ENCODE assay signal across 8 cellular contexts in the genomic region with DNA sequence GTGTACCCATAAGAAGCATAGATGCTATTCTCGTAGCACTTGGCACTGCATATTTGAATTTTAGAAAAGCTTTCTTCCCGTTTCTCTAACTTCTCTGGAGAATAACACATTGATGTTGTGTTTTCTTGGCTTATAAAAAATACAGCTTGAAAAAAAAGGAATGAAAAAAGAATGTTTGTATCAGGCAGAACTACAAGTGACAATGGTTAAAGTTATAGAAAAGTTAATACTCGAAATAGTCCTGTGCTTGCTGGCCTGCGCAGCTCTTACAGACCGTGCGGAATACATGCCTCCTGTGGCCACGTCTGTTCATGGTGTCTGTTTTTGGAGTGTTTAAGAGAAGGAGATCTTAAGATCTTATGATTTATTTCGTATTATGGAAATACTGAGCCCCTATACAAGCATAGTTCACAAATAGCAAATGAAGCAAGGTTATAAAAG. TPM values are rescaled to one million over a fixed set of nuclear protein-coding genes. Genes with fewer than 3 reads are reported as not detected.
DNase-seq lines count a peak whose midpoint lies in the region; ATAC-seq and TF ChIP-seq lines count a peak whose summit lies in the region.

No MANE protein-coding gene starts in this region.

- H3K9ac ChIP-seq in skeletal muscle satellite cell (ENCODE audit: low read depth, low read length): peak overlapping the region; percentile 77

- H3K4me1 Mint-ChIP-seq in activated B cell treated with CpG ODN at 0.5 μM for 24 hours: peaks cover 9% of the 10 kb centered on the region

- H3K27ac Mint-ChIP-seq in activated B cell treated with CpG ODN at 0.5 μM for 24 hours: no peak overlapping the region

- H3K27ac ChIP-seq in left ventricle myocardium inferior (replicated peaks): peak overlapping the region; percentile 93

- H3K27me3 Mint-ChIP-seq in activated B cell treated with CpG ODN at 0.5 μM for 24 hours: peaks cover 3% of the 10 kb centered on the region

- no peaks in the 10 kb centered on the region for H3K9me3 Mint-ChIP-seq in activated B cell treated with CpG ODN at 0.5 μM for 24 hours

- peaks cover 4% of the 10 kb centered on the region for H3K36me3 Mint-ChIP-seq in activated B cell treated with CpG ODN at 0.5 μM for 24 hours (ENCODE audit: low read depth)

- DNase-seq in activated B cell treated with CpG ODN at 0.5 μM for 24 hours (no peak), left ventricle myocardium inferior (no peak), left lobe of liver (ENCODE audit: low spot score) (no peak), NCI-H446 treated with DMSO at 0.1 percent for 48 hours (lab: John Stamatoyannopoulos, UW) (no peak)
- DNase-seq in stimulated activated CD4-positive, alpha-beta T cell treated with anti-CD3 and anti-CD28 coated beads, Interleukin-2, amount 100 ng/mL, for 48 hours: no peak

- no peaks in the 10 kb centered on the region for H3K9me3 ChIP-seq in left ventricle myocardium inferior (replicated peaks)
- H3K9me3 ChIP-seq in skeletal muscle satellite cell (replicated peaks; ENCODE audit: low read length): no peaks in the 10 kb centered on the region

- H3K4me3 Mint-ChIP-seq in activated B cell treated with CpG ODN at 0.5 μM for 24 hours: peak overlapping the region; percentile 93

- H3K4me3 ChIP-seq in left ventricle myocardium inferior (peak overlapping the region; percentile 82), skeletal muscle satellite cell (ENCODE audit: low read length) (peak overlapping the region; percentile 78)

- POLR2A ChIA-PET in activated B cell treated with CpG ODN at 0.5 μM for 24 hours (lab: Charles Lee): interaction anchor here (0.7 to 1.3 kb wide), 3 partner anchors 10 to 46 kb away, joined by 3 read pairs; no protein-coding TSS in a partner anchor

- intact Hi-C loops in activated B cell treated with CpG ODN at 0.5 μM for 24 hours (cut with micrococcal nuclease) (loop anchor here (5.0 kb wide), 1 partner anchor 362 kb away; a partner anchor contains a TSS), left ventricle myocardium inferior (cut with micrococcal nuclease) (no loop called here)

- CTCF ChIA-PET in activated B cell treated with CpG ODN at 0.5 μM for 24 hours (lab: Charles Lee): interaction anchor here (1.3 kb wide), 1 partner anchor 21 kb away, joined by 3 read pairs; no protein-coding TSS in a partner anchor

- no peak for TF ChIP-seq CTCF in activated B cell treated with CpG ODN at 0.5 μM for 24 hours (IDR thresholded peaks at IDR 0.05)
- peak; percentile 25 for TF ChIP-seq CTCF in left ventricle myocardium inferior (IDR thresholded peaks at IDR 0.05; ENCODE audit: borderline replicate concordance)

- peak overlapping the region; percentile 94 for H3K4me2 ChIP-seq in skeletal muscle satellite cell (ENCODE audit: low read length)

- no peaks in the 10 kb centered on the region for H3K36me3 ChIP-seq in left ventricle myocardium inferior
- no peaks in the 10 kb centered on the region for H3K36me3 ChIP-seq in skeletal muscle satellite cell (ENCODE audit: insufficient read depth, low read length)

- H3K27me3 ChIP-seq in left ventricle myocardium inferior (ENCODE audit: low read depth) (no peaks in the 10 kb centered on the region), skeletal muscle satellite cell (ENCODE audit: control insufficient read depth, insufficient read depth, low read length) (peaks cover 16% of the 10 kb centered on the region)

- peak; percentile 13 for ATAC-seq in GM18499 (IDR thresholded peaks at IDR 0.05; ENCODE audit: insufficient read depth, unreplicated experiment)
- peak; percentile 22 for ATAC-seq in HG02642 (IDR thresholded peaks at IDR 0.05; ENCODE audit: poor library complexity, unreplicated experiment)
- ATAC-seq in activated B cell treated with CpG ODN at 0.5 μM for 24 hours (ENCODE audit: low read depth): no peak
- ATAC-seq in left lobe of liver: no peak

- peaks cover 37% of the 10 kb centered on the region for H3K4me1 ChIP-seq in left ventricle myocardium inferior
- peaks cover 7% of the 10 kb centered on the region for H3K4me1 ChIP-seq in skeletal muscle satellite cell (ENCODE audit: control insufficient read depth, insufficient read depth, low read length)

RNA-seq across cellular contexts. Expression of a gene that starts 0.8 kb away (rescaled TPM):
- total RNA-seq in activated B cell treated with CpG ODN at 0.5 μM for 24 hours (0.31 and 0.49 TPM in 2 replicates), left ventricle myocardium inferior (11.4 TPM), left lobe of liver (1.2 TPM)
- 1.8 and 2.6 TPM in 2 replicates for total RNA-seq in skeletal muscle satellite cell (2012; rRNA removed)

RNA-seq across cellular contexts. Expression of a gene that starts 41.1 kb away (rescaled TPM):
- total RNA-seq in activated B cell treated with CpG ODN at 0.5 μM for 24 hours: 0.22 TPM in 1 of 2 replicates, not detected in the other
- 142 TPM for total RNA-seq in left ventricle myocardium inferior
- 110 and 125 TPM in 2 replicates for total RNA-seq in skeletal muscle satellite cell (2012; rRNA removed)
- total RNA-seq in left lobe of liver: 32.2 TPM

RNA-seq across cellular contexts. Expression of a gene that starts 44.9 kb away (rescaled TPM):
- 19.6 and 25.1 TPM in 2 replicates for total RNA-seq in activated B cell treated with CpG ODN at 0.5 μM for 24 hours
- 7.9 TPM for total RNA-seq in left ventricle myocardium inferior
- 20.1 and 20.5 TPM in 2 replicates for total RNA-seq in skeletal muscle satellite cell (2012; rRNA removed)
- 9.5 TPM for total RNA-seq in left lobe of liver

Comparison
In these comparisons a context has a peak if more than half of its experiments do, and no peak if none do; other contexts are left out.
1. ATAC-seq: peak in GM18499 (single experiment) and HG02642 (single experiment); none in activated B cell treated with CpG ODN at 0.5 μM for 24 hours (single experiment) and left lobe of liver (single experiment).
2. RNA of a gene that starts 41.1 kb away (total RNA-seq): 142 TPM in left ventricle myocardium inferior (single experiment) and 32.2 TPM in left lobe of liver (single experiment); 0.22 TPM in activated B cell treated with CpG ODN at 0.5 μM for 24 hours; every median in the first group is over 10 times any median in the second.